Comparison of ENCODE assay signal across 18 cellular contexts in genomic region chr3:48092270-48092669, GRCh38.
"Had no signal": no experiment of that assay in that cellular context is flagged by ENCODE, and none has a peak within 500 bp of the region (broad histone marks: within the 10 kb centered on the region; RNA-seq: fewer than 3 reads in every experiment).

No MANE protein-coding gene starts in this region.

- H3K4me3 ChIP-seq: SJSA1, SK-N-MC had no signal

- DNase-seq: KBM-7, NCI-H1092 treated with DMSO at 0.1 percent for 48 hours, NCI-H1436, NCI-H187, NCI-H2029, NCI-H2081 treated with DMSO at 0.1 percent for 48 hours, NCI-H2171, NCI-H226, NCI-H446, NCI-H510A, NCI-H524 treated with DMSO at 0.1 percent for 48 hours, NCI-H69, NCI-H774, Right ventricle myocardium superior, RPMI8226, SIG-M5 had no signal
